ENCODE assay signal across 1 cellular context in the genomic region with DNA sequence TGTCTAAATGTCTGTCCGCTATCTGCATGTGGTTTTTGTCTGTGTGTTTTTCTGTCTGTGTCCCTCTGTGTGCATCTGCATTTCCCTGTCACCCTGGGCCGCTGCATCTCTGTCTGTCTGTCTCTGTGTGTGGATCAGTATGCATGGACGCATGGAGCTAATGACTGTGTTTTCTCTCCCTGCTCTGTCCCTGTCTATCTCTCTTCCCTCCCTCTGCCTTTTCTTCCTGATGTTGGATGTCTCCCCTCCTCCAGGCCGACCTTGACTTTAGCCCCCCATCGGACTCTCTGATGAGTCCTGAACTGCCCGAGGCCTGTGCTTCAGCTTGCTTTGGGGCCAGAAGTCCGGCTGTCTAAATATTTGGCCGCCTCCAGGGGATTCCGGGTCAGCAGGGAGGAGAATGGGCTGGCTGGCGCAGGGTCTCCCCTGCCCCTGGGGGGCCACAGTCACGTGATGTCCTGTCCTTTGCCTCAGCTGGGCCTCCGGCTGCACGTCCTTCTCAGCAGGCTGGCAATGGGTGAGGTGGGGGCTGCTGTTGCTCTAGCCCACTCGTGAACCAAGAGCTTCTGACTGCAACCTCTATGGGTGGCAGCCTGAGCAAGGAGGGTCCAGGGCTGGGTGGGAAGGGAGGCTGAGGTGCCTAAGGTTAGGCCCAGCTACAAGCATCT.
TF ChIP-seq lines count a peak whose summit lies in the region.

No MANE protein-coding gene starts in this region.

TF ChIP-seq in HepG2, 621 proteins besides CTCF, POLR2A, EP300 and RAD21 (continued from another document and continues in another):
- no peak for TF ChIP-seq ZMAT3 (CRISPR knock-in tag; conservative IDR thresholded peaks at IDR 0.05)
- no peak for TF ChIP-seq ZFP82 (CRISPR knock-in tag; IDR thresholded peaks at IDR 0.05; ENCODE audit: borderline replicate concordance)
- peak; percentile 79; the same call in 1 of the 2 replicates for TF ChIP-seq HNRNPL (IDR thresholded peaks at IDR 0.05; ENCODE audit: low read depth, low read length)
- TF ChIP-seq ZNF7 (CRISPR knock-in tag; IDR thresholded peaks at IDR 0.05), result no peak
- TF ChIP-seq, protein P1, sequence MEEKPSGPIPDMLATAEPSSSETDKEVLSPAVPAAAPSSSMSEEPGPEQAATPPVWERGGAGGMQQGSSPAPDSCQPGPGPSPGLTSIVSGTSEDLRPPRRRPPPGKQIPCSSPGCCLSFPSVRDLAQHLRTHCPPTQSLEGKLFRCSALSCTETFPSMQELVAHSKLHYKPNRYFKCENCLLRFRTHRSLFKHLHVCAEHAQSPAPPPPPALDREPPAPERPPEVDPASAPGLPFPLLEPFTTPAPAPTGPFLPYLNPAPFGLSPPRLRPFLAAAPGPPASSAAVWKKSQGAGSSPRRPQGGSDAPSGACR (CRISPR knock-in tag; IDR thresholded peaks at IDR 0.05), result peak; percentile 80; the same call in 1 of the 2 replicates
- TF ChIP-seq SOX5 (CRISPR knock-in tag; IDR thresholded peaks at IDR 0.05; ENCODE audit: borderline replicate concordance), result peak; percentile 77; the same call in 1 of the 2 replicates
- TF ChIP-seq, protein P2, sequence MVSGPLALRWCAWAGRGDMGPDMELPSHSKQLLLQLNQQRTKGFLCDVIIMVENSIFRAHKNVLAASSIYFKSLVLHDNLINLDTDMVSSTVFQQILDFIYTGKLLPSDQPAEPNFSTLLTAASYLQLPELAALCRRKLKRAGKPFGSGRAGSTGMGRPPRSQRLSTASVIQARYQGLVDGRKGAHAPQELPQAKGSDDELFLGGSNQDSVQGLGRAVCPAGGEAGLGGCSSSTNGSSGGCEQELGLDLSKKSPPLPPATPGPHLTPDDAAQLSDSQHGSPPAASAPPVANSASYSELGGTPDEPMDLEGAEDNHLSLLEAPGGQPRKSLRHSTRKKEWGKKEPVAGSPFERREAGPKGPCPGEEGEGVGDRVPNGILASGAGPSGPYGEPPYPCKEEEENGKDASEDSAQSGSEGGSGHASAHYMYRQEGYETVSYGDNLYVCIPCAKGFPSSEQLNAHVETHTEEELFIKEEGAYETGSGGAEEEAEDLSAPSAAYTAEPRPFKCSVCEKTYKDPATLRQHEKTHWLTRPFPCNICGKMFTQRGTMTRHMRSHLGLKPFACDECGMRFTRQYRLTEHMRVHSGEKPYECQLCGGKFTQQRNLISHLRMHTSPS (CRISPR knock-in tag; IDR thresholded peaks at IDR 0.05; ENCODE audit: low read depth), result peak; percentile 80; the same call in 1 of the 2 replicates
- no peak for TF ChIP-seq ZNF83 (CRISPR knock-in tag; IDR thresholded peaks at IDR 0.05; ENCODE audit: borderline replicate concordance)
- no peak for TF ChIP-seq KAT2B (IDR thresholded peaks at IDR 0.05; ENCODE audit: borderline replicate concordance, low read depth, low read length)
- TF ChIP-seq ZNF530 (CRISPR knock-in tag; IDR thresholded peaks at IDR 0.05; ENCODE audit: low read depth), result no peak
- TF ChIP-seq ZBTB34 (CRISPR knock-in tag; IDR thresholded peaks at IDR 0.05), result peak; percentile 90
- TF ChIP-seq BHLHE40 (IDR thresholded peaks at IDR 0.05; ENCODE audit: low read length), result peak; percentile 89
- peak; percentile 86 for TF ChIP-seq BORCS8-MEF2B (CRISPR knock-in tag; IDR thresholded peaks at IDR 0.05)
- TF ChIP-seq, protein P3, sequence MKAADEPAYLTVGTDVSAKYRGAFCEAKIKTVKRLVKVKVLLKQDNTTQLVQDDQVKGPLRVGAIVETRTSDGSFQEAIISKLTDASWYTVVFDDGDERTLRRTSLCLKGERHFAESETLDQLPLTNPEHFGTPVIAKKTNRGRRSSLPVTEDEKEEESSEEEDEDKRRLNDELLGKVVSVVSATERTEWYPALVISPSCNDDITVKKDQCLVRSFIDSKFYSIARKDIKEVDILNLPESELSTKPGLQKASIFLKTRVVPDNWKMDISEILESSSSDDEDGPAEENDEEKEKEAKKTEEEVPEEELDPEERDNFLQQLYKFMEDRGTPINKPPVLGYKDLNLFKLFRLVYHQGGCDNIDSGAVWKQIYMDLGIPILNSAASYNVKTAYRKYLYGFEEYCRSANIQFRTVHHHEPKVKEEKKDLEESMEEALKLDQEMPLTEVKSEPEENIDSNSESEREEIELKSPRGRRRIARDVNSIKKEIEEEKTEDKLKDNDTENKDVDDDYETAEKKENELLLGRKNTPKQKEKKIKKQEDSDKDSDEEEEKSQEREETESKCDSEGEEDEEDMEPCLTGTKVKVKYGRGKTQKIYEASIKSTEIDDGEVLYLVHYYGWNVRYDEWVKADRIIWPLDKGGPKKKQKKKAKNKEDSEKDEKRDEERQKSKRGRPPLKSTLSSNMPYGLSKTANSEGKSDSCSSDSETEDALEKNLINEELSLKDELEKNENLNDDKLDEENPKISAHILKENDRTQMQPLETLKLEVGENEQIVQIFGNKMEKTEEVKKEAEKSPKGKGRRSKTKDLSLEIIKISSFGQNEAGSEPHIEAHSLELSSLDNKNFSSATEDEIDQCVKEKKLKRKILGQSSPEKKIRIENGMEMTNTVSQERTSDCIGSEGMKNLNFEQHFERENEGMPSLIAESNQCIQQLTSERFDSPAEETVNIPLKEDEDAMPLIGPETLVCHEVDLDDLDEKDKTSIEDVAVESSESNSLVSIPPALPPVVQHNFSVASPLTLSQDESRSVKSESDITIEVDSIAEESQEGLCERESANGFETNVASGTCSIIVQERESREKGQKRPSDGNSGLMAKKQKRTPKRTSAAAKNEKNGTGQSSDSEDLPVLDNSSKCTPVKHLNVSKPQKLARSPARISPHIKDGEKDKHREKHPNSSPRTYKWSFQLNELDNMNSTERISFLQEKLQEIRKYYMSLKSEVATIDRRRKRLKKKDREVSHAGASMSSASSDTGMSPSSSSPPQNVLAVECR (CRISPR knock-in tag; IDR thresholded peaks at IDR 0.05; ENCODE audit: borderline replicate concordance), result peak; percentile 85
- peak; percentile 92 for TF ChIP-seq MED13 (CRISPR knock-in tag; IDR thresholded peaks at IDR 0.05)
- TF ChIP-seq ZNF326 (CRISPR knock-in tag; IDR thresholded peaks at IDR 0.05; ENCODE audit: borderline replicate concordance), result no peak
- TF ChIP-seq, protein P4, sequence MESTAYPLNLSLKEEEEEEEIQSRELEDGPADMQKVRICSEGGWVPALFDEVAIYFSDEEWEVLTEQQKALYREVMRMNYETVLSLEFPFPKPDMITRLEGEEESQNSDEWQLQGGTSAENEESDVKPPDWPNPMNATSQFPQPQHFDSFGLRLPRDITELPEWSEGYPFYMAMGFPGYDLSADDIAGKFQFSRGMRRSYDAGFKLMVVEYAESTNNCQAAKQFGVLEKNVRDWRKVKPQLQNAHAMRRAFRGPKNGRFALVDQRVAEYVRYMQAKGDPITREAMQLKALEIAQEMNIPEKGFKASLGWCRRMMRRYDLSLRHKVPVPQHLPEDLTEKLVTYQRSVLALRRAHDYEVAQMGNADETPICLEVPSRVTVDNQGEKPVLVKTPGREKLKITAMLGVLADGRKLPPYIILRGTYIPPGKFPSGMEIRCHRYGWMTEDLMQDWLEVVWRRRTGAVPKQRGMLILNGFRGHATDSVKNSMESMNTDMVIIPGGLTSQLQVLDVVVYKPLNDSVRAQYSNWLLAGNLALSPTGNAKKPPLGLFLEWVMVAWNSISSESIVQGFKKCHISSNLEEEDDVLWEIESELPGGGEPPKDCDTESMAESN (CRISPR knock-in tag; conservative IDR thresholded peaks at IDR 0.05), result peak; percentile 82; the same call in 1 of the 2 replicates
- peak; percentile 65 for TF ChIP-seq ELF1 (CRISPR knock-in tag; IDR thresholded peaks at IDR 0.05)
- TF ChIP-seq ZBTB43 (CRISPR knock-in tag; conservative IDR thresholded peaks at IDR 0.05), result peak; percentile 60; the same call in 1 of the 2 replicates
- TF ChIP-seq ZNF670 (CRISPR knock-in tag; IDR thresholded peaks at IDR 0.05; ENCODE audit: borderline replicate concordance), result no peak; the same call in 1 of the 2 replicates
- peak; percentile 72; the same call in 1 of the 2 replicates for TF ChIP-seq ZNF564 (CRISPR knock-in tag; IDR thresholded peaks at IDR 0.05)
- TF ChIP-seq, protein P5, sequence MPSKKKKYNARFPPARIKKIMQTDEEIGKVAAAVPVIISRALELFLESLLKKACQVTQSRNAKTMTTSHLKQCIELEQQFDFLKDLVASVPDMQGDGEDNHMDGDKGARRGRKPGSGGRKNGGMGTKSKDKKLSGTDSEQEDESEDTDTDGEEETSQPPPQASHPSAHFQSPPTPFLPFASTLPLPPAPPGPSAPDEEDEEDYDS (CRISPR knock-in tag; IDR thresholded peaks at IDR 0.05), result peak; percentile 68; the same call in 1 of the 2 replicates
- TF ChIP-seq, protein P6, sequence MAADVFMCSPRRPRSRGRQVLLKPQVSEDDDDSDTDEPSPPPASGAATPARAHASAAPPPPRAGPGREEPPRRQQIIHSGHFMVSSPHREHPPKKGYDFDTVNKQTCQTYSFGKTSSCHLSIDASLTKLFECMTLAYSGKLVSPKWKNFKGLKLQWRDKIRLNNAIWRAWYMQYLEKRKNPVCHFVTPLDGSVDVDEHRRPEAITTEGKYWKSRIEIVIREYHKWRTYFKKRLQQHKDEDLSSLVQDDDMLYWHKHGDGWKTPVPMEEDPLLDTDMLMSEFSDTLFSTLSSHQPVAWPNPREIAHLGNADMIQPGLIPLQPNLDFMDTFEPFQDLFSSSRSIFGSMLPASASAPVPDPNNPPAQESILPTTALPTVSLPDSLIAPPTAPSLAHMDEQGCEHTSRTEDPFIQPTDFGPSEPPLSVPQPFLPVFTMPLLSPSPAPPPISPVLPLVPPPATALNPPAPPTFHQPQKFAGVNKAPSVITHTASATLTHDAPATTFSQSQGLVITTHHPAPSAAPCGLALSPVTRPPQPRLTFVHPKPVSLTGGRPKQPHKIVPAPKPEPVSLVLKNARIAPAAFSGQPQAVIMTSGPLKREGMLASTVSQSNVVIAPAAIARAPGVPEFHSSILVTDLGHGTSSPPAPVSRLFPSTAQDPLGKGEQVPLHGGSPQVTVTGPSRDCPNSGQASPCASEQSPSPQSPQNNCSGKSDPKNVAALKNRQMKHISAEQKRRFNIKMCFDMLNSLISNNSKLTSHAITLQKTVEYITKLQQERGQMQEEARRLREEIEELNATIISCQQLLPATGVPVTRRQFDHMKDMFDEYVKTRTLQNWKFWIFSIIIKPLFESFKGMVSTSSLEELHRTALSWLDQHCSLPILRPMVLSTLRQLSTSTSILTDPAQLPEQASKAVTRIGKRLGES (CRISPR knock-in tag; IDR thresholded peaks at IDR 0.05; ENCODE audit: borderline replicate concordance), result peak; percentile 59; the same call in 1 of the 2 replicates
- no peak for TF ChIP-seq ZNF678 (CRISPR knock-in tag; IDR thresholded peaks at IDR 0.05)
- peak; percentile 89; the same call in 1 of the 2 replicates for TF ChIP-seq ZHX1 (CRISPR knock-in tag; IDR thresholded peaks at IDR 0.05; ENCODE audit: low read depth)
- peak; percentile 96 for TF ChIP-seq BRF2 (CRISPR knock-in tag; IDR thresholded peaks at IDR 0.05)
- TF ChIP-seq NCOA2 (CRISPR knock-in tag; IDR thresholded peaks at IDR 0.05), result peak; percentile 96
- no peak for TF ChIP-seq REL (CRISPR knock-in tag; conservative IDR thresholded peaks at IDR 0.05)
- TF ChIP-seq ZFY (CRISPR knock-in tag; IDR thresholded peaks at IDR 0.05), result peak; percentile 71
- no peak for TF ChIP-seq ELK4 (CRISPR knock-in tag; IDR thresholded peaks at IDR 0.05; ENCODE audit: borderline replicate concordance)
- peak; percentile 61; the same call in 1 of the 2 replicates for TF ChIP-seq ZNF772 (CRISPR knock-in tag; IDR thresholded peaks at IDR 0.05)
